In genomic region chr16:10678655-10679054, GRCh38 we compare ENCODE assay signal across 23 cellular contexts. TPM values are rescaled to one million over a fixed set of nuclear protein-coding genes. Genes with fewer than 3 reads are reported as not detected.
DNase-seq lines count a peak whose midpoint lies in the region; ATAC-seq and TF ChIP-seq lines count a peak whose summit lies in the region.
"Had no signal": no experiment of that assay in that cellular context is flagged by ENCODE, and none has a peak within 500 bp of the region (broad histone marks: within the 10 kb centered on the region; RNA-seq: fewer than 3 reads in every experiment).

No MANE protein-coding gene starts in this region.

- no peak overlapping the region for H3K27ac Mint-ChIP-seq in activated B cell treated with CpG ODN at 0.5 μM for 24 hours
- H3K27ac Mint-ChIP-seq: activated naive CD8-positive, alpha-beta T cell treated with anti-CD3 and anti-CD28 coated beads, Interleukin-2, amount 50 U/mL, for 24 hours; dendritic cell treated with granulocyte-macrophage colony-stimulating factor and Interleukin-4, amounts not matched to agents 40 ng/mL and 50 ng/mL, for 4 days had no signal

- intact Hi-C loops in activated B cell treated with CpG ODN at 0.5 μM for 24 hours (cut with micrococcal nuclease): no loop called here
- intact Hi-C loops in ovary (cut with DNase I): no loop called here

- H3K36me3 ChIP-seq in ovary: no peaks in the 10 kb centered on the region
- H3K36me3 ChIP-seq: tibial nerve had no signal

- no peaks in the 10 kb centered on the region for H3K27me3 ChIP-seq in ovary
- H3K27me3 ChIP-seq: tibial nerve had no signal

- H3K36me3 Mint-ChIP-seq in activated B cell treated with CpG ODN at 0.5 μM for 24 hours (ENCODE audit: low read depth): no peaks in the 10 kb centered on the region

- H3K4me3 Mint-ChIP-seq in activated B cell treated with CpG ODN at 0.5 μM for 24 hours: no peak overlapping the region
- H3K4me3 Mint-ChIP-seq: activated naive CD8-positive, alpha-beta T cell treated with anti-CD3 and anti-CD28 coated beads, Interleukin-2, amount 50 U/mL, for 24 hours; dendritic cell treated with granulocyte-macrophage colony-stimulating factor and Interleukin-4, amounts not matched to agents 40 ng/mL and 50 ng/mL, for 4 days; H9 had no signal

- ATAC-seq in activated B cell treated with CpG ODN at 0.5 μM for 24 hours (ENCODE audit: low read depth): peak; percentile 28
- no peak for ATAC-seq in GM21367 (IDR thresholded peaks at IDR 0.05; ENCODE audit: unreplicated experiment)
- ATAC-seq: activated naive CD8-positive, alpha-beta T cell treated with anti-CD3 and anti-CD28 coated beads, Interleukin-2, amount 50 U/mL, for 24 hours; foreskin keratinocyte; left cardiac atrium; SK-N-SH treated with all-trans-retinoic acid at 6 μM for 48 hours had no signal

- H3K4me1 ChIP-seq in ovary (ENCODE audit: insufficient read depth): peaks cover 2% of the 10 kb centered on the region
- H3K4me1 ChIP-seq: foreskin keratinocyte, tibial nerve had no signal

- no peaks in the 10 kb centered on the region for H3K9me3 ChIP-seq in ovary
- H3K9me3 ChIP-seq: tibial nerve had no signal

- 72 to 89% (median 77%) methylated on average over 2 of the region's 2 CpGs for WGBS in ovary, 3 donors

- POLR2A ChIA-PET in activated B cell treated with CpG ODN at 0.5 μM for 24 hours (lab: Charles Lee): no interaction called here

- TF ChIP-seq EP300 in ovary (IDR thresholded peaks at IDR 0.05): no peak

- H3K27ac ChIP-seq in ovary: no peak overlapping the region
- H3K27ac ChIP-seq: epithelial cell of prostate, foreskin keratinocyte, tibial nerve had no signal

- no peak overlapping the region for H3K4me3 ChIP-seq in ovary
- H3K4me3 ChIP-seq: tibial nerve had no signal

- H3K9me3 Mint-ChIP-seq in activated B cell treated with CpG ODN at 0.5 μM for 24 hours: no peaks in the 10 kb centered on the region
- H3K9me3 Mint-ChIP-seq: activated naive CD8-positive, alpha-beta T cell treated with anti-CD3 and anti-CD28 coated beads, Interleukin-2, amount 50 U/mL, for 24 hours; dendritic cell treated with granulocyte-macrophage colony-stimulating factor and Interleukin-4, amounts not matched to agents 40 ng/mL and 50 ng/mL, for 4 days; H9 had no signal

- H3K4me1 Mint-ChIP-seq in activated B cell treated with CpG ODN at 0.5 μM for 24 hours: peaks cover 2% of the 10 kb centered on the region
- H3K4me1 Mint-ChIP-seq: activated naive CD8-positive, alpha-beta T cell treated with anti-CD3 and anti-CD28 coated beads, Interleukin-2, amount 50 U/mL, for 24 hours had no signal

- no peaks in the 10 kb centered on the region for H3K27me3 Mint-ChIP-seq in activated B cell treated with CpG ODN at 0.5 μM for 24 hours
- H3K27me3 Mint-ChIP-seq: activated naive CD8-positive, alpha-beta T cell treated with anti-CD3 and anti-CD28 coated beads, Interleukin-2, amount 50 U/mL, for 24 hours had no signal

- CTCF ChIA-PET in activated B cell treated with CpG ODN at 0.5 μM for 24 hours (lab: Charles Lee): no interaction called here

- no peak for TF ChIP-seq POLR2A in ovary (IDR thresholded peaks at IDR 0.05)

- peak; percentile 7 for DNase-seq in DMS79 treated with DMSO at 0.1 percent for 48 hours (lab: John Stamatoyannopoulos, UW)
- DNase-seq in DMS79 (lab: John Stamatoyannopoulos, UW): no peak
- DNase-seq in NCI-H2107 (lab: John Stamatoyannopoulos, UW): peak; percentile 38
- DNase-seq in activated B cell treated with CpG ODN at 0.5 μM for 24 hours: no peak
- peak; percentile 32 for DNase-seq in retina
- no peak for DNase-seq in activated naive CD4-positive, alpha-beta T cell (lab: John Stamatoyannopoulos, UW)
- DNase-seq in ovary: no peak
- DNase-seq: 8988T; activated naive CD8-positive, alpha-beta T cell treated with anti-CD3 and anti-CD28 coated beads, Interleukin-2, amount 50 U/mL, for 24 hours; C1 segment of cervical spinal cord; DND-41; foreskin keratinocyte; H9; KG1; left cardiac atrium; NCI-H526; stimulated activated naive CD4-positive, alpha-beta T cell treated with Interleukin-2 at 50 U/mL for 16 hours; T1000 had no signal

- no peak for TF ChIP-seq CTCF in activated B cell treated with CpG ODN at 0.5 μM for 24 hours (IDR thresholded peaks at IDR 0.05)
- no peak for TF ChIP-seq CTCF in ovary (IDR thresholded peaks at IDR 0.05)

RNA-seq across cellular contexts. Expression of gene TEKT5, which starts 16.1 kb away (rescaled TPM):
- total RNA-seq in activated B cell treated with CpG ODN at 0.5 μM for 24 hours (not detected in 2 replicates), ovary (under 1 TPM in 4 of 7 donors, not detected in 3; 0.28 to 0.90 (median 0.50) TPM)
- polyA plus RNA-seq in ovary: under 1 TPM; 0.30 to 0.45 TPM
- total RNA-seq: foreskin keratinocyte, tibial nerve had no signal
- polyA plus RNA-seq: foreskin keratinocyte had no signal

Comparison
In these comparisons a context has a peak if more than half of its experiments do, and no peak if none do; other contexts are left out.
1. DNase-seq: peak in DMS79 treated with DMSO at 0.1 percent for 48 hours (single experiment), NCI-H2107 (single experiment) and retina (single experiment); none in DMS79 (single experiment), activated B cell treated with CpG ODN at 0.5 μM for 24 hours (single experiment), activated naive CD4-positive, alpha-beta T cell (0 of 4) and ovary (0 of 5).